8 cellular contexts compared by ENCODE assay signal in genomic region chr12:57755454-57756372, GRCh38. TPM values are rescaled to one million over a fixed set of nuclear protein-coding genes. Genes with fewer than 3 reads are reported as not detected.
A peak's percentile ranks its signal among the peaks of the same experiment; 100 is the strongest.
DNase-seq lines count a peak whose midpoint lies in the region; ATAC-seq and TF ChIP-seq lines count a peak whose summit lies in the region.

No MANE protein-coding gene starts in this region.

- H3K4me3 ChIP-seq in SU-DHL-6 (ENCODE audit: insufficient read depth, low read length, poor library complexity, severe bottlenecking) (peak overlapping the region; percentile 60), lung (peak overlapping the region; percentile 71), upper lobe of left lung (peak overlapping the region; percentile 53 to 90 (median 86))

- TF ChIP-seq CTCF in SU-DHL-6 (IDR thresholded peaks at IDR 0.05; ENCODE audit: insufficient read depth, low read length, poor library complexity, severe bottlenecking) (no peak), lung (IDR thresholded peaks at IDR 0.05; ENCODE audit: control extremely low read depth, extremely low read depth) (no peak), upper lobe of left lung (IDR thresholded peaks at IDR 0.05) (peak in 2 of 6 experiments; percentile 7 to 24)

- peak; percentile 13 for DNase-seq in NCI-H2171 (lab: John Stamatoyannopoulos, UW)
- DNase-seq in NCI-H2171 treated with DMSO at 0.1 percent for 48 hours (lab: John Stamatoyannopoulos, UW), result no peak
- peak; percentile 51 for DNase-seq in central memory CD4-positive, alpha-beta T cell
- DNase-seq in lung (ENCODE audit: low spot score), result no peak
- peak; percentile 48 to 90 for DNase-seq in upper lobe of left lung
- no peak for DNase-seq in DMS153 (lab: John Stamatoyannopoulos, UW)

- no peaks in the 10 kb centered on the region for H3K36me3 ChIP-seq in SU-DHL-6 (ENCODE audit: low read length)
- peaks cover 0 to 12% of the 10 kb centered on the region in 2 donors for H3K36me3 ChIP-seq in lung (ENCODE audit: control insufficient read depth in 2 of 2, insufficient read depth in 2 of 2, low read length in 2 of 2)
- peaks cover 0 to 16% (median 12%) of the 10 kb centered on the region in 4 donors for H3K36me3 ChIP-seq in upper lobe of left lung

- ATAC-seq in lung (ENCODE audit: insufficient read depth, low FRiP score) (no peak), upper lobe of left lung (ENCODE audit: low FRiP score in 2 of 2) (no peak), GM21619 (IDR thresholded peaks at IDR 0.05; ENCODE audit: unreplicated experiment) (no peak)

- TF ChIP-seq POLR2A in upper lobe of left lung (IDR thresholded peaks at IDR 0.05), result peak in 1 of 4 donors; percentile 49

- no peaks in the 10 kb centered on the region for H3K27me3 ChIP-seq in SU-DHL-6 (ENCODE audit: low read length)
- H3K27me3 ChIP-seq in lung (ENCODE audit: control insufficient read depth, insufficient read depth), result no peaks in the 10 kb centered on the region
- no peaks in the 10 kb centered on the region for H3K27me3 ChIP-seq in upper lobe of left lung

- peaks cover 5 to 15% of the 10 kb centered on the region in 2 donors for H3K4me1 ChIP-seq in lung (ENCODE audit: control insufficient read depth in 2 of 2, insufficient read depth in 2 of 2, low read length in 2 of 2)
- peaks cover 22 to 51% (median 47%) of the 10 kb centered on the region in 4 donors for H3K4me1 ChIP-seq in upper lobe of left lung

- peaks cover 8% of the 10 kb centered on the region for H4K20me1 ChIP-seq in SU-DHL-6 (ENCODE audit: low read depth, low read length)

- no peaks in the 10 kb centered on the region for H3K9me2 ChIP-seq in SU-DHL-6 (replicated peaks; ENCODE audit: insufficient read depth, low read length)

- peak overlapping the region; percentile 77 for H3K9ac ChIP-seq in SU-DHL-6 (ENCODE audit: low read length)

- peak overlapping the region; percentile 47 for H2AFZ ChIP-seq in SU-DHL-6 (ENCODE audit: low read depth, low read length, severe bottlenecking)

- H3K27ac ChIP-seq in SU-DHL-6 (ENCODE audit: low read depth, low read length) (peak overlapping the region; percentile 72), lung (ENCODE audit: low read depth in 1 of 2, low read length in 1 of 2) (peak overlapping the region in 1 of 2 donors; percentile 74), upper lobe of left lung (peak overlapping the region; percentile 81 to 91 (median 82))

- WGBS in lung, 2 donors, result 1% methylated on average over 41 to 76 of the region's 76 CpGs
- 3 to 9% methylated on average over 4 to 33 of the region's 76 CpGs for WGBS in upper lobe of left lung, 2 donors

- peak overlapping the region; percentile 92 for H3K4me2 ChIP-seq in SU-DHL-6 (ENCODE audit: low read depth, low read length, poor library complexity, severe bottlenecking)

- TF ChIP-seq EP300 in upper lobe of left lung (IDR thresholded peaks at IDR 0.05), result no peak

- no peaks in the 10 kb centered on the region for H3K9me3 ChIP-seq in SU-DHL-6 (ENCODE audit: insufficient read depth, low read length)
- H3K9me3 ChIP-seq in lung (ENCODE audit: control insufficient read depth in 2 of 2, insufficient read depth in 1 of 2, low read length in 1 of 2), result peaks cover 0 to 5% of the 10 kb centered on the region in 2 donors
- H3K9me3 ChIP-seq in upper lobe of left lung, result no peaks in the 10 kb centered on the region

- peaks cover 14% of the 10 kb centered on the region for H3K79me2 ChIP-seq in SU-DHL-6 (ENCODE audit: insufficient read depth, low read length)

- H3F3A ChIP-seq in SU-DHL-6 (ENCODE audit: insufficient read depth), result peaks cover 25% of the 10 kb centered on the region

RNA-seq across cellular contexts. Expression of gene MARCHF9, which starts 0.8 kb away (rescaled TPM):
- total RNA-seq in lung (10 to 100 TPM; 12.1 to 23.2 TPM), upper lobe of left lung (10 to 100 TPM; 15.4 to 36.7 (median 21.3) TPM)
- polyA plus RNA-seq in lung, result 10 to 100 TPM; 13.7 to 31.1 TPM

RNA-seq across cellular contexts. Expression of gene CDK4, which starts 3.6 kb away (rescaled TPM):
- 100 to 1,000 TPM in 1 of 2 donors, 10 to 100 TPM in 1; 69.7 to 105 TPM for total RNA-seq in lung
- 100 to 1,000 TPM in 1 of 2 donors, 10 to 100 TPM in 1; 75.1 to 115 TPM for polyA plus RNA-seq in lung
- total RNA-seq in upper lobe of left lung, result 100 to 1,000 TPM in 2 of 6 donors, 10 to 100 TPM in 4; 38.5 to 109 (median 62.5) TPM

RNA-seq across cellular contexts. Expression of gene TSPAN31, which starts 10.9 kb away (rescaled TPM):
- 10 to 100 TPM; 37.4 to 61.1 TPM for total RNA-seq in lung
- polyA plus RNA-seq in lung, result 10 to 100 TPM; 32.4 to 54.9 TPM
- total RNA-seq in upper lobe of left lung, result 10 to 100 TPM; 16.8 to 54.6 (median 37.3) TPM

RNA-seq across cellular contexts. Expression of gene CYP27B1, which starts 11.2 kb away (rescaled TPM):
- total RNA-seq in lung, result 1 to 10 TPM; 2.9 to 4.3 TPM
- 1 to 10 TPM; 1.7 to 5.8 TPM for polyA plus RNA-seq in lung
- 1 to 10 TPM in 4 of 6 donors, under 1 TPM in 1, not detected in 1; 0.98 to 5.2 (median 2.5) TPM for total RNA-seq in upper lobe of left lung

RNA-seq across cellular contexts. Expression of gene METTL1, which starts 16.2 kb away (rescaled TPM):
- total RNA-seq in lung (10 to 100 TPM in 1 of 2 donors, 1 to 10 TPM in 1; 2.8 to 29.5 TPM), upper lobe of left lung (10 to 100 TPM in 4 of 6 donors, 1 to 10 TPM in 2; 1.3 to 30.2 (median 16.9) TPM)
- polyA plus RNA-seq in lung, result 10 to 100 TPM; 33.7 to 35.5 TPM

Comparison
In these comparisons a context has a peak if more than half of its experiments do, and no peak if none do; other contexts are left out.
1. DNase-seq: peak in NCI-H2171 (single experiment), central memory CD4-positive, alpha-beta T cell (single experiment) and upper lobe of left lung (2 of 2); none in NCI-H2171 treated with DMSO at 0.1 percent for 48 hours (single experiment), lung (single experiment) and DMS153 (single experiment).
2. Peak in every context shown above with its lines, with median percentiles within 50 percentile points of each other: H3K4me3 ChIP-seq.